ENCODE assay signal across 8 cellular contexts in genomic region chr3:57555738-57556458, GRCh38. TPM values are rescaled to one million over a fixed set of nuclear protein-coding genes. Genes with fewer than 3 reads are reported as not detected.
DNase-seq lines count a peak whose midpoint lies in the region; ATAC-seq and TF ChIP-seq lines count a peak whose summit lies in the region.

A gene with protein sequence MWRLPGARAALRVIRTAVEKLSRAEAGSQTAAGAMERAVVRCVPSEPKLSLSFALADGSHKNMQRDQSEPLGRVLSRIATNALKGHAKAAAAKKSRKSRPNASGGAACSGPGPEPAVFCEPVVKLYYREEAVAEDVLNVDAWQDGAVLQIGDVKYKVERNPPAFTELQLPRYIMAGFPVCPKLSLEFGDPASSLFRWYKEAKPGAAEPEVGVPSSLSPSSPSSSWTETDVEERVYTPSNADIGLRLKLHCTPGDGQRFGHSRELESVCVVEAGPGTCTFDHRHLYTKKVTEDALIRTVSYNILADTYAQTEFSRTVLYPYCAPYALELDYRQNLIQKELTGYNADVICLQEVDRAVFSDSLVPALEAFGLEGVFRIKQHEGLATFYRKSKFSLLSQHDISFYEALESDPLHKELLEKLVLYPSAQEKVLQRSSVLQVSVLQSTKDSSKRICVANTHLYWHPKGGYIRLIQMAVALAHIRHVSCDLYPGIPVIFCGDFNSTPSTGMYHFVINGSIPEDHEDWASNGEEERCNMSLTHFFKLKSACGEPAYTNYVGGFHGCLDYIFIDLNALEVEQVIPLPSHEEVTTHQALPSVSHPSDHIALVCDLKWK (plus strand): TSS chr3:57556274. CDS start chr3:57556380, 106 bp downstream.

- H3K27me3 ChIP-seq in HL-60 (ENCODE audit: insufficient read depth, poor library complexity, severe bottlenecking): no peaks in the 10 kb centered on the region

- H3K36me3 Mint-ChIP-seq in effector memory CD8-positive, alpha-beta T cell (ENCODE audit: insufficient read depth): peaks cover 39% of the 10 kb centered on the region
- H3K36me3 Mint-ChIP-seq in memory B cell: peaks cover 8% of the 10 kb centered on the region

- CTCF ChIA-PET in activated CD8-positive, alpha-beta memory T cell treated with anti-CD3 and anti-CD28 coated beads for 36 hours (lab: Charles Lee): interaction anchor here (0.6 to 1.2 kb wide), 3 partner anchors 12 to 515 kb away, joined by 3 read pairs; partner anchors contain the start of gene DNAH12

- ATAC-seq in GM19463 (IDR thresholded peaks at IDR 0.05; ENCODE audit: unreplicated experiment): peak; percentile 86
- ATAC-seq in effector memory CD8-positive, alpha-beta T cell (replicated peaks): peak; percentile 77
- peak; percentile 80 for ATAC-seq in memory B cell (ENCODE audit: low read depth)

- DNase-seq in CMK (ENCODE audit: low read depth) (peak; percentile 57), HL-60 (ENCODE audit: low read depth in 1 of 2, low spot score in 1 of 2) (peak; percentile 72 to 87), NOMO-1 (lab: John Stamatoyannopoulos, UW; ENCODE audit: unreplicated experiment in 2 of 2) (peak; percentile 84 to 85), memory B cell (ENCODE audit: low spot score in 2 of 2) (peak; percentile 79 to 88)
- DNase-seq in effector memory CD8-positive, alpha-beta T cell: peak; percentile 72 to 88 (median 75)
- DNase-seq in stimulated activated CD8-positive, alpha-beta memory T cell treated with anti-CD3 and anti-CD28 coated beads, Interleukin-12 subunit alpha, Interleukin-12 subunit beta, amount 100 ng/mL, for 1 hour (ENCODE audit: low read depth): peak; percentile 70

- peak within 1 kb of the TSS; percentile 95 for H3K27ac ChIP-seq in HL-60 (replicated peaks)

- TF ChIP-seq CTCF in HL-60 (IDR thresholded peaks at IDR 0.05; ENCODE audit: insufficient read depth, low read length): no peak

- peak within 1 kb of the TSS; percentile 95 to 99 for H3K27ac Mint-ChIP-seq in effector memory CD8-positive, alpha-beta T cell
- H3K27ac Mint-ChIP-seq in memory B cell: peak within 1 kb of the TSS; percentile 100

- H3K4me3 ChIP-seq in HL-60 (replicated peaks; ENCODE audit: insufficient read depth, low read length): peak within 1 kb of the TSS; percentile 96

- no peaks in the 10 kb centered on the region for H3K27me3 Mint-ChIP-seq in effector memory CD8-positive, alpha-beta T cell
- H3K27me3 Mint-ChIP-seq in memory B cell: no peaks in the 10 kb centered on the region

- POLR2A ChIA-PET in activated CD8-positive, alpha-beta memory T cell treated with anti-CD3 and anti-CD28 coated beads for 36 hours (lab: Charles Lee): interaction anchor here (0.5 to 2.9 kb wide), 6 partner anchors 14 to 200 kb away, joined by 3 to 26 read pairs (median 8); partner anchors contain the start of genes ARF4, DENND6A and SLMAP

- no peaks in the 10 kb centered on the region for H3K9me3 Mint-ChIP-seq in effector memory CD8-positive, alpha-beta T cell
- no peaks in the 10 kb centered on the region for H3K9me3 Mint-ChIP-seq in memory B cell

- H3K4me3 Mint-ChIP-seq in effector memory CD8-positive, alpha-beta T cell: peak within 1 kb of the TSS; percentile 83 to 85
- peak within 1 kb of the TSS; percentile 99 for H3K4me3 Mint-ChIP-seq in memory B cell

- peaks cover 23 to 42% of the 10 kb centered on the region in 2 donors for H3K4me1 Mint-ChIP-seq in effector memory CD8-positive, alpha-beta T cell (ENCODE audit: low read depth in 2 of 2)
- peaks cover 21% of the 10 kb centered on the region for H3K4me1 Mint-ChIP-seq in memory B cell

RNA-seq across cellular contexts. Expression of the gene that starts here (rescaled TPM):
- 10 to 100 TPM; 35.1 to 37.5 TPM for total RNA-seq in activated CD8-positive, alpha-beta memory T cell treated with anti-CD3 and anti-CD28 coated beads for 36 hours

Comparison
In these comparisons a context has a peak if more than half of its experiments do, and no peak if none do; other contexts are left out.
1. Peak in every context shown above with its lines: DNase-seq, ATAC-seq, H3K4me3 ChIP-seq and H3K27ac ChIP-seq.